Comparison of ENCODE assay signal across 1 cellular context in genomic region chr3:112115161-112115739, GRCh38.
TF ChIP-seq lines count a peak whose summit lies in the region.

No MANE protein-coding gene starts in this region.

TF ChIP-seq in GM12878, 131 proteins besides CTCF, POLR2A, EP300 and RAD21 (continued from another document and continues in another):
- TF ChIP-seq BCLAF1 (IDR thresholded peaks at IDR 0.05), result no peak
- peak; percentile 72 for TF ChIP-seq ATF7 (IDR thresholded peaks at IDR 0.05; ENCODE audit: low read depth)
- peak; percentile 95 for TF ChIP-seq ZBED1 (IDR thresholded peaks at IDR 0.05; ENCODE audit: borderline replicate concordance)
- TF ChIP-seq ZNF687 (IDR thresholded peaks at IDR 0.05), result peak; percentile 67
- no peak for TF ChIP-seq NR2C2 (IDR thresholded peaks at IDR 0.05; ENCODE audit: borderline replicate concordance, control insufficient read depth, insufficient read length, low read depth)
- TF ChIP-seq POLR2AphosphoS5 (IDR thresholded peaks at IDR 0.05; ENCODE audit: low read length), result peak; percentile 80
- TF ChIP-seq GATAD2B (conservative IDR thresholded peaks at IDR 0.05; ENCODE audit: low read depth), result peak; percentile 92
- no peak for TF ChIP-seq REST (IDR thresholded peaks at IDR 0.05; ENCODE audit: low read depth, low read length)
- peak; percentile 93 for TF ChIP-seq ATF2 (IDR thresholded peaks at IDR 0.05; ENCODE audit: low read length)
- no peak for TF ChIP-seq SREBF2 (IDR thresholded peaks at IDR 0.05; ENCODE audit: low read length)
- no peak for TF ChIP-seq TARDBP (IDR thresholded peaks at IDR 0.05; ENCODE audit: borderline replicate concordance)
- TF ChIP-seq NR2C1 (IDR thresholded peaks at IDR 0.05), result no peak
- no peak for TF ChIP-seq BRCA1 (IDR thresholded peaks at IDR 0.05; ENCODE audit: low read depth, low read length)
- TF ChIP-seq USF1 (IDR thresholded peaks at IDR 0.05; ENCODE audit: borderline replicate concordance, extremely low read length, insufficient read depth, low read depth, low read length), result no peak
- peak; percentile 85 for TF ChIP-seq MLLT1 (IDR thresholded peaks at IDR 0.05)
- TF ChIP-seq E2F4 (IDR thresholded peaks at IDR 0.05; ENCODE audit: low read depth, low read length), result no peak
- no peak for TF ChIP-seq RCOR1 (conservative IDR thresholded peaks at IDR 0.05; ENCODE audit: low read depth, low read length)
- TF ChIP-seq SRF (IDR thresholded peaks at IDR 0.05; ENCODE audit: low read depth in 2 of 2, low read length in 2 of 2), result no peak
- peak; percentile 92 for TF ChIP-seq RUNX3 (IDR thresholded peaks at IDR 0.05; ENCODE audit: low read length)
- TF ChIP-seq RFX5 (IDR thresholded peaks at IDR 0.05; ENCODE audit: low read depth, low read length), result no peak
- TF ChIP-seq FOXK2 (IDR thresholded peaks at IDR 0.05), result no peak
- 0 out of 2 replicates have a peak, but pooled peaks have one; percentile 70 for TF ChIP-seq ASH2L (IDR thresholded peaks at IDR 0.05; ENCODE audit: borderline replicate concordance, low read depth)
- TF ChIP-seq PKNOX1 (IDR thresholded peaks at IDR 0.05), result no peak
- no peak; the same call in 1 of the 2 replicates for TF ChIP-seq ZNF207 (IDR thresholded peaks at IDR 0.05; ENCODE audit: borderline replicate concordance)
- no peak for TF ChIP-seq PAX8 (IDR thresholded peaks at IDR 0.05)
- TF ChIP-seq CBX5 (IDR thresholded peaks at IDR 0.05; ENCODE audit: low read depth), result no peak
- peak; percentile 69; the same call in 1 of the 2 replicates for TF ChIP-seq TCF3 (IDR thresholded peaks at IDR 0.05; ENCODE audit: borderline replicate concordance, insufficient read depth, low read depth, low read length)
- TF ChIP-seq CUX1 (IDR thresholded peaks at IDR 0.05; ENCODE audit: insufficient replicate concordance, low read depth, low read length), result peak; percentile 96
